1 cellular context compared by ENCODE assay signal in the genomic region with DNA sequence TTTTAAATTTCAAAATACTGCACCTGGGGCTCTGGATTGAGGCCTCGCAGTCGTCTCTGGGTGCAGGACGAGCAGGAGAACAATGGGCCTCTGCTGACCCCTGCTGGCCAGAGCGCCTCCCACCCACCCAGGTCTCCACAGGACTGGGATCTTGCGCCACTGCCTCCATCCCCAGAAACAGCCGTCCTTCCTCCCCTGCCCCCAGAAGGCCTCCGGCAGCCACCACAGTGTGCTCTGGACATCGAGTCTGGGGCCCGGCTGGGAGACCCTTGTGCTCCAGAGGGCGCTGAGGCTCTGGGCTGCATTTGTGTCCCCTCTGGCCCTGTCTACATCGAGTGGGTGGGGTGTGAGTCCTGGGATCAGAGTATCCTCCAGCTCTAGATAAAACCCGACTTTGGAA.
TF ChIP-seq lines count a peak whose summit lies in the region.

No MANE protein-coding gene starts in this region.

TF ChIP-seq in GM12878, 131 proteins besides CTCF, POLR2A, EP300 and RAD21:
- TF ChIP-seq SIX5 (IDR thresholded peaks at IDR 0.05; ENCODE audit: low read depth, low read length, severe bottlenecking) (no peak), POU2F2 (IDR thresholded peaks at IDR 0.05; ENCODE audit: borderline replicate concordance, low read depth, low read length) (no peak), LARP7 (IDR thresholded peaks at IDR 0.05) (no peak), IRF4 (IDR thresholded peaks at IDR 0.05; ENCODE audit: low read depth, low read length) (no peak), TCF3 (IDR thresholded peaks at IDR 0.05; ENCODE audit: borderline replicate concordance, insufficient read depth, low read depth, low read length) (no peak), SPI1 (IDR thresholded peaks at IDR 0.05; ENCODE audit: borderline replicate concordance, insufficient read depth, low read depth, low read length) (no peak), NR2C2 (IDR thresholded peaks at IDR 0.05; ENCODE audit: borderline replicate concordance, control insufficient read depth, insufficient read length, low read depth) (no peak), RB1 (IDR thresholded peaks at IDR 0.05; ENCODE audit: borderline replicate concordance) (no peak), ATF2 (IDR thresholded peaks at IDR 0.05; ENCODE audit: low read length) (no peak), EZH2 (IDR thresholded peaks at IDR 0.05; ENCODE audit: borderline replicate concordance, control insufficient read depth, low read depth, low read length) (no peak), EGR1 (IDR thresholded peaks at IDR 0.05; ENCODE audit: borderline replicate concordance in 1 of 2, low read depth in 2 of 2, low read length in 2 of 2) (peak in 1 of 2 experiments; percentile 40; a peak in 1 of 3 replicates), FOXK2 (IDR thresholded peaks at IDR 0.05) (no peak), YY1 (IDR thresholded peaks at IDR 0.05; ENCODE audit: low read depth, low read length) (peak; percentile 65), HSF1 (IDR thresholded peaks at IDR 0.05; ENCODE audit: low read depth, low read length) (no peak), RBBP5 (conservative IDR thresholded peaks at IDR 0.05) (no peak), ASH2L (IDR thresholded peaks at IDR 0.05; ENCODE audit: borderline replicate concordance, low read depth) (no peak), SMC3 (IDR thresholded peaks at IDR 0.05; ENCODE audit: borderline replicate concordance, low read length) (peak; percentile 96), SMARCA5 (IDR thresholded peaks at IDR 0.05) (no peak)
- TF ChIP-seq, protein P1, sequence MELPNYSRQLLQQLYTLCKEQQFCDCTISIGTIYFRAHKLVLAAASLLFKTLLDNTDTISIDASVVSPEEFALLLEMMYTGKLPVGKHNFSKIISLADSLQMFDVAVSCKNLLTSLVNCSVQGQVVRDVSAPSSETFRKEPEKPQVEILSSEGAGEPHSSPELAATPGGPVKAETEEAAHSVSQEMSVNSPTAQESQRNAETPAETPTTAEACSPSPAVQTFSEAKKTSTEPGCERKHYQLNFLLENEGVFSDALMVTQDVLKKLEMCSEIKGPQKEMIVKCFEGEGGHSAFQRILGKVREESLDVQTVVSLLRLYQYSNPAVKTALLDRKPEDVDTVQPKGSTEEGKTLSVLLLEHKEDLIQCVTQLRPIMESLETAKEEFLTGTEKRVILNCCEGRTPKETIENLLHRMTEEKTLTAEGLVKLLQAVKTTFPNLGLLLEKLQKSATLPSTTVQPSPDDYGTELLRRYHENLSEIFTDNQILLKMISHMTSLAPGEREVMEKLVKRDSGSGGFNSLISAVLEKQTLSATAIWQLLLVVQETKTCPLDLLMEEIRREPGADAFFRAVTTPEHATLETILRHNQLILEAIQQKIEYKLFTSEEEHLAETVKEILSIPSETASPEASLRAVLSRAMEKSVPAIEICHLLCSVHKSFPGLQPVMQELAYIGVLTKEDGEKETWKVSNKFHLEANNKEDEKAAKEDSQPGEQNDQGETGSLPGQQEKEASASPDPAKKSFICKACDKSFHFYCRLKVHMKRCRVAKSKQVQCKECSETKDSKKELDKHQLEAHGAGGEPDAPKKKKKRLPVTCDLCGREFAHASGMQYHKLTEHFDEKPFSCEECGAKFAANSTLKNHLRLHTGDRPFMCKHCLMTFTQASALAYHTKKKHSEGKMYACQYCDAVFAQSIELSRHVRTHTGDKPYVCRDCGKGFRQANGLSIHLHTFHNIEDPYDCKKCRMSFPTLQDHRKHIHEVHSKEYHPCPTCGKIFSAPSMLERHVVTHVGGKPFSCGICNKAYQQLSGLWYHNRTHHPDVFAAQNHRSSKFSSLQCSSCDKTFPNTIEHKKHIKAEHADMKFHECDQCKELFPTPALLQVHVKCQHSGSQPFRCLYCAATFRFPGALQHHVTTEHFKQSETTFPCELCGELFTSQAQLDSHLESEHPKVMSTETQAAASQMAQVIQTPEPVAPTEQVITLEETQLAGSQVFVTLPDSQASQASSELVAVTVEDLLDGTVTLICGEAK (IDR thresholded peaks at IDR 0.05; ENCODE audit: borderline replicate concordance) = no peak
- TF ChIP-seq, protein P2, sequence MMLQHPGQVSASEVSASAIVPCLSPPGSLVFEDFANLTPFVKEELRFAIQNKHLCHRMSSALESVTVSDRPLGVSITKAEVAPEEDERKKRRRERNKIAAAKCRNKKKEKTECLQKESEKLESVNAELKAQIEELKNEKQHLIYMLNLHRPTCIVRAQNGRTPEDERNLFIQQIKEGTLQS (IDR thresholded peaks at IDR 0.05; ENCODE audit: borderline replicate concordance, extremely low read depth, low read depth, low read length) = no peak
